ENCODE assay signal across 1 cellular context in genomic region chr10:92923416-92923815, GRCh38.
TF ChIP-seq lines count a peak whose summit lies in the region.

No MANE protein-coding gene starts in this region.

TF ChIP-seq in IMR-90, 13 proteins besides CTCF, POLR2A, EP300 and RAD21:
- TF ChIP-seq ELK1 (IDR thresholded peaks at IDR 0.05; ENCODE audit: borderline replicate concordance, low read depth, low read length): no peak
- TF ChIP-seq RCOR1 (IDR thresholded peaks at IDR 0.05; ENCODE audit: insufficient replicate concordance, low read length): no peak
- no peak for TF ChIP-seq CHD1 (IDR thresholded peaks at IDR 0.05; ENCODE audit: low read depth, low read length)
